ENCODE assay signal across 8 cellular contexts in genomic region chr5:149358294-149358651, GRCh38. TPM values are rescaled to one million over a fixed set of nuclear protein-coding genes. Genes with fewer than 3 reads are reported as not detected.
DNase-seq lines count a peak whose midpoint lies in the region; ATAC-seq, FAIRE-seq and TF ChIP-seq lines count a peak whose summit lies in the region.

No MANE protein-coding gene starts in this region.

- peak in 1 of 2 experiments; percentile 48 for DNase-seq in HAP-1 (ENCODE audit: low spot score in 2 of 2)
- DNase-seq in NCI-H526 treated with DMSO at 0.1 percent for 48 hours (lab: John Stamatoyannopoulos, UW), result peak; percentile 13
- peak; percentile 77 for DNase-seq in activated effector memory CD4-positive, alpha-beta T cell treated with anti-CD3 and anti-CD28 coated beads, Interleukin-2, amount 50 U/mL, for 16 hours
- peak; percentile 30 for DNase-seq in glomerular visceral epithelial cell (ENCODE audit: extremely low spot score)
- DNase-seq in pancreas, result peak in 5 of 6 donors; percentile 39 to 78 (median 60)
- DNase-seq in NCI-H2171 (lab: John Stamatoyannopoulos, UW), result no peak
- no peak for DNase-seq in NCI-H226

- H3K27ac ChIP-seq in pancreas, result peak overlapping the region in 2 of 4 donors; percentile 29 to 33

- H3K4me3 ChIP-seq in HAP-1, result peak overlapping the region; percentile 73
- peak overlapping the region; percentile 63 to 86 (median 73) for H3K4me3 ChIP-seq in pancreas

- H3K4me1 ChIP-seq in ES-I3 (ENCODE audit: insufficient read depth, low read length), result no peaks in the 10 kb centered on the region
- H3K4me1 ChIP-seq in HAP-1, result 0 out of 2 replicates have a peak, but pooled peaks cover 3% of the 10 kb centered on the region
- peaks cover 0 to 5% (median 0%) of the 10 kb centered on the region in 3 donors for H3K4me1 ChIP-seq in pancreas

- intact Hi-C loops in pancreas (cut with DNase I), result no loop called here

- in situ Hi-C loops in HAP-1 (cut with MboI; ENCODE audit: low sequenced_read_pairs), result no loop called here

- peak overlapping the region; percentile 61 for H3K9ac ChIP-seq in ES-I3 (ENCODE audit: low read depth, low read length)

- no peak for TF ChIP-seq CTCF in pancreas (IDR thresholded peaks at IDR 0.05)

- FAIRE-seq in pancreas (lab: Jason Lieb, UNC), result no peak

- WGBS in pancreas, 2 donors, result 1% methylated on average over 16 to 18 of the region's 18 CpGs

- H3K27me3 ChIP-seq in HAP-1 (ENCODE audit: low read depth), result no peaks in the 10 kb centered on the region
- no peaks in the 10 kb centered on the region for H3K27me3 ChIP-seq in pancreas

- H3K9me3 ChIP-seq in ES-I3 (ENCODE audit: control insufficient read depth, insufficient read depth, low read length) (no peaks in the 10 kb centered on the region), HAP-1 (no peaks in the 10 kb centered on the region), pancreas (no peaks in the 10 kb centered on the region)

- H3K36me3 ChIP-seq in ES-I3 (ENCODE audit: insufficient read depth, low read length), result peaks cover 2% of the 10 kb centered on the region; the same call in 1 of the 2 replicates
- H3K36me3 ChIP-seq in HAP-1 (replicated peaks), result peaks cover 24% of the 10 kb centered on the region
- H3K36me3 ChIP-seq in pancreas, result peaks cover 0 to under 1% (median 0%) of the 10 kb centered on the region in 3 donors

- peak; percentile 26 to 48 (median 39) for ATAC-seq in pancreas

RNA-seq across cellular contexts. Expression of gene PCYOX1L, which starts 0.4 kb away (rescaled TPM):
- 1 to 10 TPM; 2.1 to 7.2 (median 3.1) TPM for total RNA-seq in pancreas
- 10 to 100 TPM in 1 of 2 donors, 1 to 10 TPM in 1; 5.8 to 11.5 TPM for polyA plus RNA-seq in pancreas

RNA-seq across cellular contexts. Expression of gene GRPEL2, which starts 13.0 kb away (rescaled TPM):
- total RNA-seq in pancreas, result 1 to 10 TPM; 3.7 to 9.0 (median 5.7) TPM
- 1 to 10 TPM; 2.1 to 4.4 TPM for polyA plus RNA-seq in pancreas

RNA-seq across cellular contexts. Expression of gene IL17B, which starts 20.8 kb away (rescaled TPM):
- total RNA-seq in pancreas, result not detected
- polyA plus RNA-seq in pancreas, result not detected

Comparison
In these comparisons a context has a peak if more than half of its experiments do, and no peak if none do; other contexts are left out.
1. DNase-seq: peak in NCI-H526 treated with DMSO at 0.1 percent for 48 hours (single experiment), activated effector memory CD4-positive, alpha-beta T cell treated with anti-CD3 and anti-CD28 coated beads, Interleukin-2, amount 50 U/mL, for 16 hours (single experiment), glomerular visceral epithelial cell (single experiment) and pancreas (5 of 6); none in NCI-H2171 (single experiment) and NCI-H226 (single experiment).